1 cellular context compared by ENCODE assay signal in genomic region chr12:93122569-93123091, GRCh38.
TF ChIP-seq lines count a peak whose summit lies in the region.

No MANE protein-coding gene starts in this region.

TF ChIP-seq in HepG2, 621 proteins besides CTCF, POLR2A, EP300 and RAD21 (continued from another document and continues in another):
- no peak for TF ChIP-seq AHDC1 (CRISPR knock-in tag; IDR thresholded peaks at IDR 0.05; ENCODE audit: borderline replicate concordance)
- no peak for TF ChIP-seq ZNF230 (CRISPR knock-in tag; IDR thresholded peaks at IDR 0.05)
- TF ChIP-seq ZNF331 (CRISPR knock-in tag; IDR thresholded peaks at IDR 0.05): peak; percentile 22; the same call in 1 of the 2 replicates
- no peak for TF ChIP-seq ZNF251 (CRISPR knock-in tag; IDR thresholded peaks at IDR 0.05)
- no peak for TF ChIP-seq ZNF660 (CRISPR knock-in tag; IDR thresholded peaks at IDR 0.05; ENCODE audit: borderline replicate concordance, low read depth)
- TF ChIP-seq KAT7 (CRISPR knock-in tag; IDR thresholded peaks at IDR 0.05; ENCODE audit: borderline replicate concordance): no peak
- no peak for TF ChIP-seq ZBTB1 (CRISPR knock-in tag; IDR thresholded peaks at IDR 0.05; ENCODE audit: borderline replicate concordance)
- no peak for TF ChIP-seq HOXA3 (CRISPR knock-in tag; IDR thresholded peaks at IDR 0.05)
- TF ChIP-seq HNF1A (IDR thresholded peaks at IDR 0.05; ENCODE audit: low read depth): peak; percentile 57; the same call in 1 of the 2 replicates
- TF ChIP-seq HNF1A (CRISPR knock-in tag; IDR thresholded peaks at IDR 0.05; ENCODE audit: borderline replicate concordance): peak; percentile 77; the same call in 1 of the 2 replicates
- no peak for TF ChIP-seq GLI4 (CRISPR knock-in tag; IDR thresholded peaks at IDR 0.05; ENCODE audit: borderline replicate concordance)
- TF ChIP-seq ZNF576 (CRISPR knock-in tag; IDR thresholded peaks at IDR 0.05): no peak
- TF ChIP-seq TOPORS (CRISPR knock-in tag; IDR thresholded peaks at IDR 0.05): no peak
- TF ChIP-seq ZBTB26 (CRISPR knock-in tag; IDR thresholded peaks at IDR 0.05; ENCODE audit: borderline replicate concordance): no peak
- TF ChIP-seq SMAD3 (CRISPR knock-in tag; IDR thresholded peaks at IDR 0.05): no peak; the same call in 1 of the 2 replicates
- no peak for TF ChIP-seq SRY (CRISPR knock-in tag; IDR thresholded peaks at IDR 0.05)
- no peak for TF ChIP-seq PLRG1 (conservative IDR thresholded peaks at IDR 0.05)
- no peak for TF ChIP-seq ZBTB49 (CRISPR knock-in tag; IDR thresholded peaks at IDR 0.05; ENCODE audit: borderline replicate concordance)
- no peak for TF ChIP-seq ZNF713 (CRISPR knock-in tag; IDR thresholded peaks at IDR 0.05)
- no peak for TF ChIP-seq ZIK1 (CRISPR knock-in tag; IDR thresholded peaks at IDR 0.05; ENCODE audit: borderline replicate concordance, low read depth)
- TF ChIP-seq GABPA (IDR thresholded peaks at IDR 0.05; ENCODE audit: low read depth, low read length): no peak
- no peak for TF ChIP-seq GABPA (CRISPR knock-in tag; IDR thresholded peaks at IDR 0.05; ENCODE audit: low read depth)
- TF ChIP-seq HOXA5 (CRISPR knock-in tag; IDR thresholded peaks at IDR 0.05): no peak
- no peak for TF ChIP-seq CENPX (CRISPR knock-in tag; IDR thresholded peaks at IDR 0.05)
- peak; percentile 70; the same call in 1 of the 2 replicates for TF ChIP-seq ZNF710 (CRISPR knock-in tag; IDR thresholded peaks at IDR 0.05; ENCODE audit: borderline replicate concordance)
- no peak for TF ChIP-seq TFE3 (CRISPR knock-in tag; IDR thresholded peaks at IDR 0.05)
- TF ChIP-seq ZNF589 (CRISPR knock-in tag; conservative IDR thresholded peaks at IDR 0.05): no peak
- TF ChIP-seq ZNF33B (CRISPR knock-in tag; IDR thresholded peaks at IDR 0.05): no peak
- no peak for TF ChIP-seq ZSCAN12 (CRISPR knock-in tag; IDR thresholded peaks at IDR 0.05)
- TF ChIP-seq ZNF263 (CRISPR knock-in tag; IDR thresholded peaks at IDR 0.05): no peak
- TF ChIP-seq HNRNPLL (IDR thresholded peaks at IDR 0.05; ENCODE audit: low read depth, low read length, poor library complexity, severe bottlenecking): no peak
- TF ChIP-seq KLF15 (CRISPR knock-in tag; IDR thresholded peaks at IDR 0.05; ENCODE audit: borderline replicate concordance): no peak
- TF ChIP-seq GPN1 (CRISPR knock-in tag; IDR thresholded peaks at IDR 0.05; ENCODE audit: borderline replicate concordance): no peak
- TF ChIP-seq CREM (IDR thresholded peaks at IDR 0.05): peak; percentile 55; the same call in 1 of the 2 replicates
- TF ChIP-seq CREM (CRISPR knock-in tag; IDR thresholded peaks at IDR 0.05): no peak
- TF ChIP-seq SMYD3 (CRISPR knock-in tag; IDR thresholded peaks at IDR 0.05): no peak
- TF ChIP-seq GLMP (CRISPR knock-in tag; IDR thresholded peaks at IDR 0.05; ENCODE audit: borderline replicate concordance): no peak
- no peak for TF ChIP-seq ZNF768 (CRISPR knock-in tag; IDR thresholded peaks at IDR 0.05)
- peak; percentile 77 for TF ChIP-seq NCOA2 (CRISPR knock-in tag; IDR thresholded peaks at IDR 0.05)
- TF ChIP-seq ZNF703 (CRISPR knock-in tag; IDR thresholded peaks at IDR 0.05; ENCODE audit: borderline replicate concordance): no peak
- no peak; the same call in 1 of the 2 replicates for TF ChIP-seq BRD4 (CRISPR knock-in tag; IDR thresholded peaks at IDR 0.05)
- no peak for TF ChIP-seq BRF2 (CRISPR knock-in tag; IDR thresholded peaks at IDR 0.05)
- TF ChIP-seq ZNF546 (CRISPR knock-in tag; conservative IDR thresholded peaks at IDR 0.05): no peak
- no peak for TF ChIP-seq MATR3 (CRISPR knock-in tag; IDR thresholded peaks at IDR 0.05)
- TF ChIP-seq ELF1 (CRISPR knock-in tag; IDR thresholded peaks at IDR 0.05): no peak
